2 cellular contexts compared by ENCODE assay signal in genomic region chr4:1808396-1808795, GRCh38.
TF ChIP-seq lines count a peak whose summit lies in the region.

No MANE protein-coding gene starts in this region.

TF ChIP-seq in IMR-90, 13 proteins besides CTCF, POLR2A, EP300 and RAD21:
- TF ChIP-seq CEBPB (IDR thresholded peaks at IDR 0.05; ENCODE audit: low read depth, low read length), result peak; percentile 75
- no peak for TF ChIP-seq MAZ (IDR thresholded peaks at IDR 0.05; ENCODE audit: borderline replicate concordance, low read depth, low read length)

TF ChIP-seq in K562, 482 proteins besides CTCF, POLR2A, EP300 and RAD21:
- TF ChIP-seq PRMT5 (CRISPR knock-in tag; IDR thresholded peaks at IDR 0.05), result no peak
- TF ChIP-seq MCM2 (IDR thresholded peaks at IDR 0.05; ENCODE audit: low read depth), result no peak
- peak; percentile 64 for TF ChIP-seq CEBPB (tag; IDR thresholded peaks at IDR 0.05)
- no peak for TF ChIP-seq SNIP1 (IDR thresholded peaks at IDR 0.05; ENCODE audit: low read depth)
